27 cellular contexts compared by ENCODE assay signal in genomic region chr4:177131736-177132135, GRCh38.
DNase-seq lines count a peak whose midpoint lies in the region; ATAC-seq, FAIRE-seq and TF ChIP-seq lines count a peak whose summit lies in the region.
"Had no signal": no experiment of that assay in that cellular context is flagged by ENCODE, and none has a peak within 500 bp of the region (broad histone marks: within the 10 kb centered on the region; RNA-seq: fewer than 3 reads in every experiment).

No MANE protein-coding gene starts in this region.

- peaks cover 9 to 10% of the 10 kb centered on the region in 2 donors for H3K9me3 Mint-ChIP-seq in activated T-cell treated with anti-CD3 and anti-CD28 coated beads, Interleukin-2, amount 50 U/mL, for 72 hours

- H3K4me3 Mint-ChIP-seq in activated T-cell treated with anti-CD3 and anti-CD28 coated beads, Interleukin-2, amount 50 U/mL, for 72 hours, result no peak overlapping the region
- H3K4me3 Mint-ChIP-seq: CD14-positive monocyte; CD4-positive, alpha-beta T cell; CD8-positive, alpha-beta memory T cell had no signal

- H3K27ac ChIP-seq in mammary epithelial cell (ENCODE audit: insufficient read depth, low read depth, low read length) (no peak overlapping the region), breast epithelium (no peak overlapping the region), neuronal stem cell (replicated peaks; ENCODE audit: low read length) (no peak overlapping the region)
- H3K27ac ChIP-seq: A549; BLaER1 treated with 17β-estradiol and CSF1 and Interleukin-3, amounts not matched to agents 10 nM and 100 nM; GM23248 had no signal

- intact Hi-C loops in mammary epithelial cell (cut with micrococcal nuclease), result no loop called here
- intact Hi-C loops in breast epithelium (cut with DNase I; ENCODE audit: low total_unique reads), result no loop called here

- H2BK120ac ChIP-seq in neuronal stem cell (ENCODE audit: low read depth, low read length), result no peak overlapping the region

- no peak for TF ChIP-seq POLR2A in breast epithelium (IDR thresholded peaks at IDR 0.05)

- no peak overlapping the region for H3K27ac Mint-ChIP-seq in activated T-cell treated with anti-CD3 and anti-CD28 coated beads, Interleukin-2, amount 50 U/mL, for 72 hours
- H3K27ac Mint-ChIP-seq: CD14-positive monocyte; CD4-positive, alpha-beta T cell; CD8-positive, alpha-beta memory T cell had no signal

- H3K27me3 ChIP-seq in mammary epithelial cell (ENCODE audit: insufficient read depth, low read length), result no peaks in the 10 kb centered on the region
- H3K27me3 ChIP-seq in breast epithelium, result no peaks in the 10 kb centered on the region
- H3K27me3 ChIP-seq in bronchial epithelial cell (ENCODE audit: control insufficient read depth, insufficient read depth, low read length), result no peaks in the 10 kb centered on the region
- no peaks in the 10 kb centered on the region for H3K27me3 ChIP-seq in neuronal stem cell (ENCODE audit: control insufficient read depth in 3 of 3, insufficient read depth in 3 of 3, low read depth in 1 of 3, low read length in 3 of 3)
- H3K27me3 ChIP-seq: BE2C; BLaER1 treated with 17β-estradiol and CSF1 and Interleukin-3, amounts not matched to agents 10 nM and 100 nM had no signal

- H4K20me1 ChIP-seq in mammary epithelial cell (ENCODE audit: insufficient read depth, low read length), result no peaks in the 10 kb centered on the region
- H4K20me1 ChIP-seq: BLaER1 treated with 17β-estradiol and CSF1 and Interleukin-3, amounts not matched to agents 10 nM and 100 nM had no signal

- CTCF ChIA-PET in mammary epithelial cell (lab: Charles Lee; ENCODE audit: low non-redundant PET), result no interaction called here

- no peak for TF ChIP-seq CTCF in mammary epithelial cell (conservative IDR thresholded peaks at IDR 0.05 in 1 of 2, IDR thresholded peaks at IDR 0.05 in 1 of 2; ENCODE audit: extremely low read depth in 1 of 2, insufficient read depth in 1 of 2, low read depth in 1 of 2, low read length in 2 of 2)
- TF ChIP-seq CTCF in breast epithelium (IDR thresholded peaks at IDR 0.05), result no peak
- TF ChIP-seq CTCF in bronchial epithelial cell (IDR thresholded peaks at IDR 0.05; ENCODE audit: insufficient read depth, low read length, severe bottlenecking), result no peak
- no peak for TF ChIP-seq CTCF in GM20000 (IDR thresholded peaks at IDR 0.05; ENCODE audit: extremely low read depth, missing control alignments)

- H3K27me3 Mint-ChIP-seq in activated T-cell treated with anti-CD3 and anti-CD28 coated beads, Interleukin-2, amount 50 U/mL, for 72 hours (ENCODE audit: low read depth), result no peaks in the 10 kb centered on the region

- in situ Hi-C loops in mammary epithelial cell (cut with MboI; ENCODE audit: low sequenced_read_pairs in 2 of 2), result no loop called here

- no peak overlapping the region for H2BK15ac ChIP-seq in neuronal stem cell (ENCODE audit: low read length)

- H4K8ac ChIP-seq in neuronal stem cell (ENCODE audit: low read depth, low read length), result no peak overlapping the region

- peak; percentile 66 for DNase-seq in mammary epithelial cell
- no peak for DNase-seq in breast epithelium (ENCODE audit: low spot score in 2 of 2)
- DNase-seq in bronchial epithelial cell (ENCODE audit: low read depth), result peak; percentile 46
- no peak for DNase-seq in neuronal stem cell (ENCODE audit: low spot score)
- no peak for DNase-seq in GM20000 (ENCODE audit: low spot score)
- no peak for DNase-seq in activated T-cell treated with anti-CD3 and anti-CD28 coated beads, Interleukin-2, amount 50 U/mL, for 72 hours
- DNase-seq: 8988T; ACHN; AML-193; BE2C; CD4-positive, alpha-beta T cell; CD8-positive, alpha-beta memory T cell; DMS 273 treated with DMSO at 0.1 percent for 48 hours; DMS79; EL; GDM1; GM23248; H7; HCEC 1CT had no signal

- H3K4me2 ChIP-seq in mammary epithelial cell (ENCODE audit: insufficient read depth, low read depth, low read length) (no peak overlapping the region), neuronal stem cell (ENCODE audit: insufficient read depth, low read length, poor library complexity, severe bottlenecking) (no peak overlapping the region)
- H3K4me2 ChIP-seq: A549 had no signal

- H3K4me3 ChIP-seq in mammary epithelial cell (replicated peaks in 1 of 3; ENCODE audit: insufficient read depth in 1 of 3, low read depth in 2 of 3, low read length in 3 of 3) (no peak overlapping the region), breast epithelium (no peak overlapping the region), bronchial epithelial cell (ENCODE audit: low read depth, low read length) (no peak overlapping the region), neuronal stem cell (ENCODE audit: low read length in 2 of 2) (no peak overlapping the region)
- H3K4me3 ChIP-seq: A549; BLaER1 treated with 17β-estradiol and CSF1 and Interleukin-3, amounts not matched to agents 10 nM and 100 nM; GM12878; GM23248 had no signal

- no peak overlapping the region for H3K14ac ChIP-seq in neuronal stem cell (ENCODE audit: low read length)

- no peaks in the 10 kb centered on the region for H3K4me1 Mint-ChIP-seq in activated T-cell treated with anti-CD3 and anti-CD28 coated beads, Interleukin-2, amount 50 U/mL, for 72 hours (ENCODE audit: low read depth)
- H3K4me1 Mint-ChIP-seq: CD14-positive monocyte; CD8-positive, alpha-beta memory T cell had no signal

- H2BK5ac ChIP-seq in neuronal stem cell (ENCODE audit: low read length), result no peak overlapping the region

- H2AFZ ChIP-seq in mammary epithelial cell (ENCODE audit: low read depth, low read length), result no peak overlapping the region
- H2AFZ ChIP-seq in neuronal stem cell (ENCODE audit: low read length), result peak overlapping the region; percentile 11
- H2AFZ ChIP-seq: GM23248 had no signal

- no peak overlapping the region for H3K23ac ChIP-seq in neuronal stem cell (ENCODE audit: low read depth, low read length, poor library complexity)

- no peaks in the 10 kb centered on the region for H3K79me2 ChIP-seq in mammary epithelial cell (ENCODE audit: insufficient read depth, low read length)

- H3K36me3 Mint-ChIP-seq in activated T-cell treated with anti-CD3 and anti-CD28 coated beads, Interleukin-2, amount 50 U/mL, for 72 hours (ENCODE audit: insufficient read depth in 2 of 2), result peaks cover 2% of the 10 kb centered on the region in 2 donors
- H3K36me3 Mint-ChIP-seq: CD14-positive monocyte; CD8-positive, alpha-beta memory T cell had no signal

- H3K79me1 ChIP-seq in neuronal stem cell (ENCODE audit: low read depth, low read length), result no peaks in the 10 kb centered on the region

- H3K9ac ChIP-seq in mammary epithelial cell (ENCODE audit: insufficient read depth, low read length) (no peak overlapping the region), neuronal stem cell (ENCODE audit: low read depth, low read length, poor library complexity) (no peak overlapping the region)
- H3K9ac ChIP-seq: BLaER1 treated with 17β-estradiol and CSF1 and Interleukin-3, amounts not matched to agents 10 nM and 100 nM; GM23248 had no signal

- H3K18ac ChIP-seq in neuronal stem cell (ENCODE audit: low read length), result no peak overlapping the region

- ATAC-seq in GM21825 (IDR thresholded peaks at IDR 0.05; ENCODE audit: unreplicated experiment), result no peak
- no peak for ATAC-seq in activated T-cell treated with anti-CD3 and anti-CD28 coated beads, Interleukin-2, amount 50 U/mL, for 72 hours (replicated peaks in 1 of 2)
- ATAC-seq: A549, GM12878 had no signal

- no peak overlapping the region for H2AK5ac ChIP-seq in neuronal stem cell (ENCODE audit: low read depth, low read length)

- dilution Hi-C loops in mammary epithelial cell (cut with HindIII; ENCODE audit: low sequenced_read_pairs), result no loop called here

- H3K9me3 ChIP-seq in mammary epithelial cell (replicated peaks; ENCODE audit: insufficient read depth, low read length) (peaks cover 6% of the 10 kb centered on the region), breast epithelium (peaks cover 6 to 15% of the 10 kb centered on the region in 2 donors), neuronal stem cell (replicated peaks in 1 of 2; ENCODE audit: control insufficient read depth in 2 of 2, insufficient read depth in 1 of 2, low read depth in 1 of 2, low read length in 2 of 2) (peaks cover 0 to 4% of the 10 kb centered on the region in 2 donors)
- H3K9me3 ChIP-seq: BE2C had no signal

- no peaks in the 10 kb centered on the region for H3K36me3 ChIP-seq in mammary epithelial cell (ENCODE audit: insufficient read depth, low read length)
- no peaks in the 10 kb centered on the region for H3K36me3 ChIP-seq in breast epithelium
- H3K36me3 ChIP-seq in bronchial epithelial cell (ENCODE audit: control insufficient read depth, insufficient read depth, low read length), result no peaks in the 10 kb centered on the region
- no peaks in the 10 kb centered on the region for H3K36me3 ChIP-seq in neuronal stem cell (replicated peaks in 1 of 2; ENCODE audit: control insufficient read depth in 2 of 2, insufficient read depth in 2 of 2, low read length in 2 of 2)
- H3K36me3 ChIP-seq: BE2C; BLaER1 treated with 17β-estradiol and CSF1 and Interleukin-3, amounts not matched to agents 10 nM and 100 nM had no signal

- H3K4ac ChIP-seq in neuronal stem cell (ENCODE audit: low read length), result no peak overlapping the region

- H3K4me1 ChIP-seq in mammary epithelial cell (ENCODE audit: insufficient read depth, low read length) (peaks cover 14% of the 10 kb centered on the region), breast epithelium (no peaks in the 10 kb centered on the region), neuronal stem cell (ENCODE audit: control insufficient read depth in 2 of 2, insufficient read depth in 1 of 2, low read depth in 1 of 2, low read length in 2 of 2) (no peaks in the 10 kb centered on the region)
- H3K4me1 ChIP-seq: A549, BE2C had no signal

- FAIRE-seq in bronchial epithelial cell (lab: Jason Lieb, UNC), result no peak
- FAIRE-seq: A549, D721Med, GM12878, GM18507, H1 had no signal

- no peak overlapping the region for H2BK12ac ChIP-seq in neuronal stem cell (ENCODE audit: low read length)

- H4K91ac ChIP-seq in neuronal stem cell (ENCODE audit: low read depth, low read length, poor library complexity), result no peak overlapping the region

- BruUV-seq in mammary epithelial cell (replicated peaks; lab: Mats Ljungman, UMichigan), result no TSS peak

Comparison
In these comparisons a context has a peak if more than half of its experiments do, and no peak if none do; other contexts are left out.
1. DNase-seq: peak in mammary epithelial cell (single experiment) and bronchial epithelial cell (single experiment); none in breast epithelium (0 of 2), neuronal stem cell (single experiment), GM20000 (single experiment) and activated T-cell treated with anti-CD3 and anti-CD28 coated beads, Interleukin-2, amount 50 U/mL, for 72 hours (0 of 2).